Comparison of ENCODE assay signal across 16 cellular contexts in the genomic region with DNA sequence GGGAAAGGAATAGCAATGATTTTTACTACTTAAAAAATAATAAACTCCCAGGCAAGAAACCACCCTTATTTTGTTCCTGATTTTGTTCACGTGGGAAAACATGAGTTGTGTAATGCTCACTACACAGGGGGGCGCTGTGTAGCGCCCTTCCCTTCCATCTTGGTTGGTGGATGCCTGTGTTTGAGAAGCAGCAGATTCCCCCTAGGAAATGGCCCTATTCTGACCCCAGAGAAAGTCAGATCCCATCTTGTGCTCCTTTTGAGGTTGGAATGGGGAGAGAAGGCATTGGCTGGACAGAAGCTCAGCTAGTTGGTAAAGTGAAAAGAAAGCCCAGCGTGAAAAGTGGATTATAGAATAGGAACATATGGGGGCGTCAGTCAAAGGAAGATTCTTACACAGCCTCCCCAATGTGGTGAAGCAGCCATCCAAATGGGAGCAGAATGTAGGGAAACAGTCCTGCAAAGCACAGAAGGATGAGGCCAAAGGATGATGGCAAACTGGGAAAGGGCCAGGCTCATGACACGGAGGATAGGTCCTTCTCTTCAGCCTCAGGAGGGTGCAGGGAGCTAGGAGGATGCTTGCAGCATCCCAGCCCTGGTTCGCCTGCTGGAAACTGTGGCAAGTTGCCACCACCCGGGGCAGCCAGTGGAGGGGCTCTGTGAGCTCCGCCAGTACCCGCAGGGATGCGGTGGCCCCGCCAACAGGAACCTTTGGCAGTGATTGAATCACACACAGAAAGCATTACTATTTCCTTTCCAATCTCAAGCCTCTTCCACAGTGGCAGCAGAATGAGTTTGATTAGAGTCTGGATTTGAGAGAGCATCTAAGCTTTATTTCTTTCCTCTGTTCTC.
A peak's percentile ranks its signal among the peaks of the same experiment; 100 is the strongest.
DNase-seq lines count a peak whose midpoint lies in the region; ATAC-seq and TF ChIP-seq lines count a peak whose summit lies in the region.
"Had no signal": no experiment of that assay in that cellular context is flagged by ENCODE, and none has a peak within 500 bp of the region (broad histone marks: within the 10 kb centered on the region; RNA-seq: fewer than 3 reads in every experiment).

No MANE protein-coding gene starts in this region.

- no peak overlapping the region for H3K9ac ChIP-seq in neural progenitor cell

- peak overlapping the region; percentile 65 for H3K27ac Mint-ChIP-seq in neural progenitor cell
- H3K27ac Mint-ChIP-seq: activated B cell treated with CpG ODN at 0.5 μM for 24 hours; activated T-helper 2 cell treated with anti-CD3 and anti-CD28 coated beads, Interferon-gamma antibody, Interleukin-2, Interleukin-4, amounts not matched to agents 10 μg/mL and 5 μg/mL and 100 μg/mL, durations not matched to agents 14 hours and 24 hours and 36 hours had no signal

- no peaks in the 10 kb centered on the region for H3F3A ChIP-seq in neural progenitor cell (ENCODE audit: low read depth)

- no peaks in the 10 kb centered on the region for H3K9me3 ChIP-seq in neural progenitor cell (ENCODE audit: low read depth)
- H3K9me3 ChIP-seq: sigmoid colon, upper lobe of right lung had no signal

- H3K36me3 ChIP-seq in brain microvascular endothelial cell (replicated peaks) (no peaks in the 10 kb centered on the region), neural progenitor cell (peaks cover 3% of the 10 kb centered on the region)
- H3K36me3 ChIP-seq: sigmoid colon, upper lobe of right lung had no signal

- TF ChIP-seq POLR2A in NB4 (IDR thresholded peaks at IDR 0.05; ENCODE audit: extremely low read depth, insufficient read length): no peak

- no peak for ATAC-seq in GM21576 (IDR thresholded peaks at IDR 0.05; ENCODE audit: unreplicated experiment)
- ATAC-seq: upper lobe of right lung had no signal

- H3K27me3 Mint-ChIP-seq in neural progenitor cell (ENCODE audit: insufficient read depth, low read depth): no peaks in the 10 kb centered on the region

- H3K4me3 ChIP-seq in NB4 (ENCODE audit: low read depth, low read length) (no peak overlapping the region), brain microvascular endothelial cell (ENCODE audit: low read depth, low read length) (no peak overlapping the region), neural progenitor cell (no peak overlapping the region)
- H3K4me3 ChIP-seq: sigmoid colon, upper lobe of right lung had no signal

- H3K27ac ChIP-seq in brain microvascular endothelial cell (no peak overlapping the region), neural progenitor cell (no peak overlapping the region)
- H3K27ac ChIP-seq: sigmoid colon, upper lobe of right lung had no signal

- TF ChIP-seq CTCF in GM12873 (IDR thresholded peaks at IDR 0.05; ENCODE audit: insufficient read depth, low read depth, low read length, missing control alignments) (peak; percentile 39), NB4 (IDR thresholded peaks at IDR 0.05; ENCODE audit: low read depth, low read length) (peak; percentile 51), brain microvascular endothelial cell (IDR thresholded peaks at IDR 0.05; ENCODE audit: low read depth, low read length, missing control alignments) (peak; percentile 19), neural progenitor cell (IDR thresholded peaks at IDR 0.05) (peak; percentile 72)

- DNase-seq in NB4 (ENCODE audit: low read depth) (peak; percentile 24), brain microvascular endothelial cell (no peak), neural progenitor cell (ENCODE audit: low spot score) (peak; percentile 53), posterior vena cava (ENCODE audit: low spot score) (no peak)
- DNase-seq in effector CD8-positive, alpha-beta T cell (lab: John Stamatoyannopoulos, UW): no peak
- DNase-seq in activated CD4-positive, alpha-beta T cell treated with anti-CD3 and anti-CD28 coated beads, Interleukin-2, amount 50 U/mL, for 4 hours: no peak
- DNase-seq: activated B cell treated with CpG ODN at 0.5 μM for 24 hours, DMS79, foreskin melanocyte, mesenchymal stem cell, NCI-H1048, sigmoid colon, upper lobe of right lung had no signal

- no peaks in the 10 kb centered on the region for H3K79me2 ChIP-seq in neural progenitor cell (ENCODE audit: low read depth)

- H2AFZ ChIP-seq in neural progenitor cell (replicated peaks): no peak overlapping the region

- intact Hi-C loops in posterior vena cava (cut with DNase I): no loop called here

- no peaks in the 10 kb centered on the region for H4K20me1 ChIP-seq in neural progenitor cell (ENCODE audit: low read depth)

- H3K4me2 ChIP-seq in neural progenitor cell: no peak overlapping the region

- no peak overlapping the region for H3K4me3 Mint-ChIP-seq in neural progenitor cell
- H3K4me3 Mint-ChIP-seq: activated B cell treated with CpG ODN at 0.5 μM for 24 hours had no signal

- H3K36me3 Mint-ChIP-seq in neural progenitor cell: peaks cover 18% of the 10 kb centered on the region

- peaks cover 4% of the 10 kb centered on the region for H3K9me3 Mint-ChIP-seq in neural progenitor cell
- H3K9me3 Mint-ChIP-seq: activated T-helper 2 cell treated with anti-CD3 and anti-CD28 coated beads, Interferon-gamma antibody, Interleukin-2, Interleukin-4, amounts not matched to agents 10 μg/mL and 5 μg/mL and 100 μg/mL, durations not matched to agents 14 hours and 24 hours and 36 hours had no signal

- no peaks in the 10 kb centered on the region for H3K27me3 ChIP-seq in brain microvascular endothelial cell (replicated peaks)
- H3K27me3 ChIP-seq in neural progenitor cell: no peaks in the 10 kb centered on the region
- H3K27me3 ChIP-seq: sigmoid colon, upper lobe of right lung had no signal

- peaks cover 7% of the 10 kb centered on the region for H3K4me1 Mint-ChIP-seq in neural progenitor cell
- H3K4me1 Mint-ChIP-seq: activated B cell treated with CpG ODN at 0.5 μM for 24 hours had no signal

- in situ Hi-C loops in brain microvascular endothelial cell (cut with HindIII; ENCODE audit: low pct_ligation_motif_present, low sequenced_read_pairs): no loop called here

- no peaks in the 10 kb centered on the region for H3K4me1 ChIP-seq in neural progenitor cell
- H3K4me1 ChIP-seq: sigmoid colon, upper lobe of right lung had no signal

Comparison
In these comparisons a context has a peak if more than half of its experiments do, and no peak if none do; other contexts are left out.
1. CTCF ChIP-seq: peak in every context shown above with its lines; median percentile 72 in neural progenitor cell; 51 in NB4; 39 in GM12873; 19 in brain microvascular endothelial cell.
2. DNase-seq: peak in NB4 (single experiment) and neural progenitor cell (single experiment); none in brain microvascular endothelial cell (single experiment), effector CD8-positive, alpha-beta T cell (single experiment), activated CD4-positive, alpha-beta T cell treated with anti-CD3 and anti-CD28 coated beads, Interleukin-2, amount 50 U/mL, for 4 hours (0 of 2) and posterior vena cava (single experiment).